In genomic region chr6:12288211-12288618, GRCh38 we compare ENCODE assay signal across 27 cellular contexts. TPM values are rescaled to one million over a fixed set of nuclear protein-coding genes. Genes with fewer than 3 reads are reported as not detected.
DNase-seq lines count a peak whose midpoint lies in the region; ATAC-seq and TF ChIP-seq lines count a peak whose summit lies in the region.
"Had no signal": no experiment of that assay in that cellular context is flagged by ENCODE, and none has a peak within 500 bp of the region (broad histone marks: within the 10 kb centered on the region; RNA-seq: fewer than 3 reads in every experiment).

No MANE protein-coding gene starts in this region.

- H3K18ac ChIP-seq in mesenchymal stem cell (ENCODE audit: low read depth in 1 of 2, low read length in 2 of 2) = no peak overlapping the region

- no peak for TF ChIP-seq POLR2A in HCT116 (IDR thresholded peaks at IDR 0.05; ENCODE audit: borderline replicate concordance, extremely low read depth, insufficient read depth, insufficient read length)

- H3K4ac ChIP-seq in mesenchymal stem cell (ENCODE audit: low read depth in 1 of 2, low read length in 2 of 2) = no peak overlapping the region

- no peak overlapping the region for H3K23ac ChIP-seq in mesenchymal stem cell (ENCODE audit: low read length in 2 of 2)

- H2AFZ ChIP-seq in HCT116 (ENCODE audit: low read depth, low read length, poor library complexity, severe bottlenecking) (no peak overlapping the region), mesenchymal stem cell (ENCODE audit: low read depth, low read length) (no peak overlapping the region)

- POLR2A ChIA-PET in HCT116 (lab: Charles Lee) = interaction anchor here (0.7 to 1.2 kb wide), 2 partner anchors 13 to 213 kb away, joined by 3 read pairs; no protein-coding TSS in a partner anchor
- POLR2A ChIA-PET in MCF 10A (lab: Yijun Ruan, JAX) = interaction anchor here (0.7 to 21.2 kb wide), 13 partner anchors 8 to 1197 kb away, joined by 3 to 371 read pairs (median 9); no protein-coding TSS in a partner anchor

- H2BK12ac ChIP-seq in mesenchymal stem cell (ENCODE audit: low read length in 2 of 2) = peak overlapping the region in 1 of 2 experiments; percentile 21

- H3K4me3 ChIP-seq in HCT116 (replicated peaks in 1 of 2; ENCODE audit: low read depth in 1 of 2, low read length in 2 of 2) = peak overlapping the region; percentile 45 to 56
- no peak overlapping the region for H3K4me3 ChIP-seq in mesenchymal stem cell (ENCODE audit: insufficient read depth in 1 of 2, low read depth in 1 of 2, low read length in 2 of 2)
- H3K4me3 ChIP-seq: esophagus muscularis mucosa had no signal

- H2BK120ac ChIP-seq in mesenchymal stem cell (ENCODE audit: low read depth, low read length) = no peak overlapping the region

- 93% methylated on average over 8 of the region's 13 CpGs for WGBS in mesenchymal stem cell

- H3K4me2 ChIP-seq in HCT116 (ENCODE audit: low read length) (peak overlapping the region; percentile 69), mesenchymal stem cell (ENCODE audit: low read length, poor library complexity, severe bottlenecking) (no peak overlapping the region)

- H2BK15ac ChIP-seq in mesenchymal stem cell (ENCODE audit: low read depth, poor library complexity, severe bottlenecking) = peak overlapping the region; percentile 89

- intact Hi-C loops in HCT116 (cut with micrococcal nuclease) = loop anchor here (2.0 kb wide), 1 partner anchor 137 kb away; no protein-coding TSS in a partner anchor
- intact Hi-C loops in MCF 10A (cut with micrococcal nuclease) = loop anchor here (5.0 kb wide), 1 partner anchor 516 kb away; no protein-coding TSS in a partner anchor

- CTCF ChIA-PET in HCT116 (lab: Charles Lee) = interaction anchor here (0.6 to 2.0 kb wide), 5 partner anchors 9 to 1001 kb away, joined by 3 to 14 read pairs (median 3); no protein-coding TSS in a partner anchor
- CTCF ChIA-PET in MCF 10A (lab: Yijun Ruan, JAX) = interaction anchor here (0.5 to 7.1 kb wide), 23 partner anchors 7 to 1172 kb away, joined by 3 to 70 read pairs (median 5); no protein-coding TSS in a partner anchor

- no peaks in the 10 kb centered on the region for H3K27me3 ChIP-seq in HCT116 (ENCODE audit: insufficient read depth, low read length)
- H3K27me3 ChIP-seq in mesenchymal stem cell (ENCODE audit: control insufficient read depth in 1 of 2, insufficient read depth in 1 of 2, low read length in 2 of 2) = no peaks in the 10 kb centered on the region

- H3K9me2 ChIP-seq in HCT116 (ENCODE audit: insufficient read depth) = no peaks in the 10 kb centered on the region

- H4K8ac ChIP-seq in mesenchymal stem cell (ENCODE audit: low read length) = peak overlapping the region; percentile 62

- RAD21 ChIA-PET in HCT116 (lab: Charles Lee; ENCODE audit: low non-redundant PET in 1 of 2, low total read pairs in 2 of 2, uncharacterized antibody in 2 of 2, unreplicated experiment in 2 of 2) = no interaction called here

- DNase-seq in HCT116 (ENCODE audit: low read depth, low spot score) (no peak), MCF 10A (ENCODE audit: unreplicated experiment) (peak; percentile 59), mesenchymal stem cell (no peak), hepatic stellate cell (ENCODE audit: low spot score) (no peak), NCI-H2171 treated with DMSO at 0.1 percent for 48 hours (lab: John Stamatoyannopoulos, UW) (no peak), NCI-H2227 treated with DMSO at 0.1 percent for 48 hours (lab: John Stamatoyannopoulos, UW) (no peak)
- DNase-seq in stimulated activated CD4-positive, alpha-beta T cell treated with anti-CD3 and anti-CD28 coated beads, Interleukin-4, amount 100 ng/mL, for 1 hour = no peak
- DNase-seq: ACHN; activated CD8-positive, alpha-beta T cell treated with anti-CD3 and anti-CD28 coated beads for 36 hours; activated T-cell treated with anti-CD3 and anti-CD28 coated beads, Interleukin-2, amount 50 U/mL, for 4 hours; CD8-positive, alpha-beta T cell; GF-D8; glutamatergic neuron; GOT3; KG1; NCI-H2171; nephron progenitor cell; Right ventricle myocardium superior; stimulated activated CD4-positive, alpha-beta T cell treated with anti-CD3 and anti-CD28 coated beads, Interleukin-12 subunit alpha, Interleukin-12 subunit beta, amount 100 ng/mL, for 4 hours; T-helper 17 cell had no signal

- H3K36me3 Mint-ChIP-seq in MCF 10A (ENCODE audit: insufficient read depth, unreplicated experiment) = peaks cover 7% of the 10 kb centered on the region
- H3K36me3 Mint-ChIP-seq: activated naive CD8-positive, alpha-beta T cell; brain; CD8-positive, alpha-beta T cell; stimulated activated effector memory CD8-positive, alpha-beta T cell treated with anti-CD3 and anti-CD28 coated beads, Interleukin-12 subunit alpha, Interleukin-12 subunit beta, amount 100 ng/mL, for 72 hours; type B pancreatic cell had no signal

- no peaks in the 10 kb centered on the region for H3K27me3 Mint-ChIP-seq in MCF 10A (ENCODE audit: insufficient read depth, unreplicated experiment)

- H3K27ac ChIP-seq in 22Rv1 (peak overlapping the region; percentile 99), HCT116 (ENCODE audit: low read depth, low read length) (no peak overlapping the region), mesenchymal stem cell (ENCODE audit: low read length, poor library complexity, severe bottlenecking) (no peak overlapping the region)
- H3K27ac ChIP-seq: esophagus muscularis mucosa had no signal

- no TSS peak for BruUV-seq in HCT116 (replicated peaks; lab: Mats Ljungman, UMichigan)
- no TSS peak for BruUV-seq in MCF 10A (replicated peaks; lab: Mats Ljungman, UMichigan)

- H4K91ac ChIP-seq in mesenchymal stem cell (ENCODE audit: low read length) = no peak overlapping the region

- no peaks in the 10 kb centered on the region for H3K9me3 ChIP-seq in HCT116 (ENCODE audit: control insufficient read depth in 1 of 2, insufficient read depth in 1 of 2, low read depth in 1 of 2, low read length in 2 of 2)
- no peaks in the 10 kb centered on the region for H3K9me3 ChIP-seq in mesenchymal stem cell (ENCODE audit: control insufficient read depth, low read length)
- H3K9me3 ChIP-seq: esophagus muscularis mucosa had no signal

- no peak for TF ChIP-seq CTCF in 22Rv1 (IDR thresholded peaks at IDR 0.05)
- no peak for TF ChIP-seq CTCF in HCT116 (IDR thresholded peaks at IDR 0.05 in 2 of 3, conservative IDR thresholded peaks at IDR 0.05 in 1 of 3; ENCODE audit: borderline replicate concordance in 1 of 3, insufficient read depth in 1 of 3, low read depth in 2 of 3, low read length in 2 of 3)
- TF ChIP-seq CTCF in MCF 10A (IDR thresholded peaks at IDR 0.05; ENCODE audit: unreplicated experiment) = no peak

- H3K36me3 ChIP-seq in HCT116 (ENCODE audit: control insufficient read depth in 1 of 2, insufficient read depth in 2 of 2, low read length in 2 of 2) = no peaks in the 10 kb centered on the region
- H3K36me3 ChIP-seq in mesenchymal stem cell (ENCODE audit: control insufficient read depth in 1 of 2, insufficient read depth in 2 of 2, low read depth in 1 of 2, low read length in 2 of 2) = no peaks in the 10 kb centered on the region
- H3K36me3 ChIP-seq: esophagus muscularis mucosa had no signal

- H3K14ac ChIP-seq in mesenchymal stem cell (ENCODE audit: low read length in 2 of 2) = no peak overlapping the region

- ATAC-seq in HCT116 = no peak
- ATAC-seq: activated CD8-positive, alpha-beta T cell treated with anti-CD3 and anti-CD28 coated beads for 36 hours; activated T-cell treated with anti-CD3 and anti-CD28 coated beads, Interleukin-2, amount 50 U/mL, for 4 hours; CD8-positive, alpha-beta T cell; stimulated activated effector memory CD8-positive, alpha-beta T cell treated with anti-CD3 and anti-CD28 coated beads, Interleukin-12 subunit alpha, Interleukin-12 subunit beta, amount 100 ng/mL, for 72 hours; T-helper 17 cell had no signal

- H3K79me1 ChIP-seq in mesenchymal stem cell (replicated peaks; ENCODE audit: low read length, poor library complexity, severe bottlenecking) = peaks cover 1% of the 10 kb centered on the region

- no peaks in the 10 kb centered on the region for H3K79me2 ChIP-seq in HCT116 (ENCODE audit: insufficient read depth, low read length)

- no peaks in the 10 kb centered on the region for H3K9me3 Mint-ChIP-seq in MCF 10A (ENCODE audit: unreplicated experiment)
- H3K9me3 Mint-ChIP-seq: activated CD8-positive, alpha-beta T cell treated with anti-CD3 and anti-CD28 coated beads for 36 hours; activated T-cell treated with anti-CD3 and anti-CD28 coated beads, Interleukin-2, amount 50 U/mL, for 4 hours; brain; CD8-positive, alpha-beta T cell; dendritic cell treated with granulocyte-macrophage colony-stimulating factor and Interleukin-4, amounts not matched to agents 40 ng/mL and 50 ng/mL, for 4 days; nephron progenitor cell; stimulated activated effector memory CD8-positive, alpha-beta T cell treated with anti-CD3 and anti-CD28 coated beads, Interleukin-12 subunit alpha, Interleukin-12 subunit beta, amount 100 ng/mL, for 72 hours; type B pancreatic cell had no signal

- H3K4me1 ChIP-seq in HCT116 (ENCODE audit: control insufficient read depth in 1 of 2, insufficient read depth in 2 of 2, low read length in 2 of 2) = peaks cover 7 to 36% of the 10 kb centered on the region in 2 experiments
- peaks cover 5% of the 10 kb centered on the region for H3K4me1 ChIP-seq in mesenchymal stem cell (ENCODE audit: control insufficient read depth, insufficient read depth, low read depth, low read length)

- TF ChIP-seq RAD21 in HCT116 (IDR thresholded peaks at IDR 0.05; ENCODE audit: low read depth) = no peak

- peaks cover 42% of the 10 kb centered on the region for H3K4me1 Mint-ChIP-seq in MCF 10A (ENCODE audit: insufficient read depth, unreplicated experiment)

- H3K9ac ChIP-seq in HCT116 (ENCODE audit: low read length) (peak overlapping the region; percentile 38; the same call in 1 of the 2 replicates), mesenchymal stem cell (ENCODE audit: low read length) (no peak overlapping the region)

- no peaks in the 10 kb centered on the region for H4K20me1 ChIP-seq in HCT116 (ENCODE audit: insufficient read depth)

- peak overlapping the region; percentile 73 for H3K4me3 Mint-ChIP-seq in MCF 10A (ENCODE audit: unreplicated experiment)
- H3K4me3 Mint-ChIP-seq: activated CD8-positive, alpha-beta T cell treated with anti-CD3 and anti-CD28 coated beads for 36 hours; activated naive CD8-positive, alpha-beta T cell; activated T-cell treated with anti-CD3 and anti-CD28 coated beads, Interleukin-2, amount 50 U/mL, for 4 hours; CD8-positive, alpha-beta T cell; dendritic cell treated with granulocyte-macrophage colony-stimulating factor and Interleukin-4, amounts not matched to agents 40 ng/mL and 50 ng/mL, for 4 days; nephron progenitor cell; stimulated activated effector memory CD8-positive, alpha-beta T cell treated with anti-CD3 and anti-CD28 coated beads, Interleukin-12 subunit alpha, Interleukin-12 subunit beta, amount 100 ng/mL, for 72 hours; T-helper 17 cell had no signal

- H3K27ac Mint-ChIP-seq in MCF 10A (ENCODE audit: low read depth, unreplicated experiment) = peak overlapping the region; percentile 60
- H3K27ac Mint-ChIP-seq: activated CD8-positive, alpha-beta T cell treated with anti-CD3 and anti-CD28 coated beads for 36 hours; activated naive CD8-positive, alpha-beta T cell; brain; CD8-positive, alpha-beta T cell; dendritic cell treated with granulocyte-macrophage colony-stimulating factor and Interleukin-4, amounts not matched to agents 40 ng/mL and 50 ng/mL, for 4 days; nephron progenitor cell; stimulated activated effector memory CD8-positive, alpha-beta T cell treated with anti-CD3 and anti-CD28 coated beads, Interleukin-12 subunit alpha, Interleukin-12 subunit beta, amount 100 ng/mL, for 72 hours; T-helper 17 cell had no signal

- H2BK5ac ChIP-seq in mesenchymal stem cell (ENCODE audit: low read depth, low read length, poor library complexity, severe bottlenecking) = peak overlapping the region; percentile 4

- H2AK5ac ChIP-seq in mesenchymal stem cell (ENCODE audit: low read length, severe bottlenecking) = peak overlapping the region; percentile 94

RNA-seq across cellular contexts. Expression of gene EDN1, which starts 1.9 kb away (rescaled TPM):
- total RNA-seq in HCT116 (2021; ENCODE audit: unreplicated experiment) = 0.22 TPM
- polyA plus RNA-seq in HCT116 (2012) = 0.25 and 0.26 TPM in 2 replicates
- 1.2 and 2.7 TPM in 2 replicates for total RNA-seq in MCF 10A (2022)
- 3.7 TPM for polyA plus RNA-seq in mesenchymal stem cell (2013, experiment 1 of 2)
- 3.2 TPM for polyA plus RNA-seq in mesenchymal stem cell (2013, experiment 2 of 2)

Comparison
In these comparisons a context has a peak if more than half of its experiments do, and no peak if none do; other contexts are left out.
1. H3K4me3 ChIP-seq: peak in HCT116 (2 of 2); none in mesenchymal stem cell (0 of 2).